In the genomic region with DNA sequence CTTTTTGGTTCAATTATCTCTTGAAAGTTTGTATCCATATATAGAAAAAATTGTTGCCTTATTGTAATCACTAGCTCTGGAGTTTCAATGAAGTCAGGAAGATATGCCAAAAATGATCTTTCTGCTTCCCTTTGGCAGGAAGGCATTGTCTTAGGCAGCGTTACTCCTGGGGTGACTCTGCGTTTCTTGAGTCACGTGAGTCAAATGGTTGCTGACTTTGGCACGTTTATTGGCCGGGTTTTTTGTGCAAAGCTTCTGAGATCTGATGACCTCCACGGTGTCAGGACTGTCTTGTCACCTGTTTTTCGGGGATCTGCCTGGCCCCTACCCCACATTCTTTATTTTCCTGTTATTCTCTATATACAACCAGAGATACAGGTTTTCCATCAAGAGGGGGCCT, we compare ENCODE assay signal across 27 cellular contexts. TPM values are rescaled to one million over a fixed set of nuclear protein-coding genes. Genes with fewer than 3 reads are reported as not detected.
DNase-seq lines count a peak whose midpoint lies in the region; ATAC-seq, FAIRE-seq and TF ChIP-seq lines count a peak whose summit lies in the region.
"Had no signal": no experiment of that assay in that cellular context is flagged by ENCODE, and none has a peak within 500 bp of the region (broad histone marks: within the 10 kb centered on the region; RNA-seq: fewer than 3 reads in every experiment).

No MANE protein-coding gene starts in this region.

- DNase-seq in K562 (ENCODE audit: extremely low read depth in 1 of 4, low spot score in 3 of 4) (no peak), posterior vena cava (ENCODE audit: low spot score) (peak; percentile 8), dorsolateral prefrontal cortex (no peak), heart left ventricle (no peak)
- DNase-seq: 8988T; ACHN; BE2C; C1 segment of cervical spinal cord; CD4-positive, alpha-beta memory T cell; CD4-positive, CD25-positive, alpha-beta regulatory T cell; CD8-positive, alpha-beta memory T cell; COR-L47; DMS 273 treated with DMSO at 0.1 percent for 48 hours; DMS153; DMS53; DMS79; DND-41; EL; GDM1 had no signal

- H3K79me2 ChIP-seq in K562 (ENCODE audit: control insufficient read depth, insufficient read depth, low read length): no peaks in the 10 kb centered on the region

- no peak overlapping the region for H3K4me3 ChIP-seq in BLaER1 treated with 17β-estradiol and CSF1 and Interleukin-3, amounts not matched to agents 10 nM and 100 nM
- H3K4me3 ChIP-seq in K562 (no peak overlapping the region), dorsolateral prefrontal cortex (no peak overlapping the region), heart left ventricle (no peak overlapping the region)
- H3K4me3 ChIP-seq: GM12878 had no signal

- H3K4me1 ChIP-seq in BLaER1 treated with 17β-estradiol and CSF1 and Interleukin-3, amounts not matched to agents 10 nM and 100 nM: peaks cover 78 to 100% (median 100%) of the 10 kb centered on the region in 10 experiments
- H3K4me1 ChIP-seq in K562 (replicated peaks in 1 of 2; ENCODE audit: control insufficient read depth in 2 of 2, insufficient read depth in 2 of 2, low read length in 2 of 2) (no peaks in the 10 kb centered on the region), heart left ventricle (peaks cover 0 to 6% (median 0%) of the 10 kb centered on the region in 12 donors)
- H3K4me1 ChIP-seq: BE2C had no signal

- ATAC-seq in K562 (no peak), heart left ventricle (no peak), HG02870 (IDR thresholded peaks at IDR 0.05; ENCODE audit: unreplicated experiment) (no peak)
- ATAC-seq: GM12878 had no signal

- in situ Hi-C loops in K562 (cut with MboI): no loop called here

- H3K4me2 ChIP-seq in BLaER1 treated with 17β-estradiol and CSF1 and Interleukin-3, amounts not matched to agents 10 nM and 100 nM: peak overlapping the region; percentile 14 to 91 (median 65); a peak in 19 of 22 replicates
- H3K4me2 ChIP-seq in K562 (ENCODE audit: insufficient read depth, low read length): no peak overlapping the region

- 1% methylated on average over 7 of the region's 7 CpGs for WGBS in K562 (ENCODE audit: insufficient coverage, low coverage, missing lambda C conversion rate)
- WGBS in heart left ventricle, 4 donors: 71 to 74% (median 72%) methylated on average over 7 of the region's 7 CpGs

- H3K27me3 ChIP-seq in BLaER1 treated with 17β-estradiol and CSF1 and Interleukin-3, amounts not matched to agents 10 nM and 100 nM: no peaks in the 10 kb centered on the region
- H3K27me3 ChIP-seq in K562 (ENCODE audit: control insufficient read depth in 2 of 2, insufficient read depth in 2 of 2, low read length in 2 of 2) (peaks cover 0 to 13% of the 10 kb centered on the region in 2 experiments; a peak in 1 of 5 replicates), dorsolateral prefrontal cortex (no peaks in the 10 kb centered on the region), heart left ventricle (peaks cover 0 to 12% (median 0%) of the 10 kb centered on the region in 9 donors)

- TF ChIP-seq RAD21 in K562 (CRISPR knock-in tag; conservative IDR thresholded peaks at IDR 0.05 in 1 of 2, IDR thresholded peaks at IDR 0.05 in 1 of 2): no peak

- BruUV-seq in K562 (replicated peaks; lab: Mats Ljungman, UMichigan): no TSS peak

- CTCF ChIA-PET in K562 (lab: Yijun Ruan, JAX; ENCODE audit: low intra/inter-chr PET ratio): no interaction called here

- TF ChIP-seq CTCF in K562 (IDR thresholded peaks at IDR 0.05 in 2 of 3, conservative IDR thresholded peaks at IDR 0.05 in 1 of 3; ENCODE audit: insufficient read depth in 2 of 3, low read depth in 1 of 3, low read length in 3 of 3) (no peak), dorsolateral prefrontal cortex (IDR thresholded peaks at IDR 0.05 in 54 of 56, conservative IDR thresholded peaks at IDR 0.05 in 2 of 56; ENCODE audit: low read depth in 1 of 56, partially characterized antibody in 56 of 56) (no peak), heart left ventricle (IDR thresholded peaks at IDR 0.05) (no peak)

- no peak overlapping the region for H3K9ac ChIP-seq in BLaER1 treated with 17β-estradiol and CSF1 and Interleukin-3, amounts not matched to agents 10 nM and 100 nM
- H3K9ac ChIP-seq in K562 (ENCODE audit: insufficient read depth in 1 of 2, low read depth in 2 of 2, low read length in 2 of 2): no peak overlapping the region

- H3K27ac ChIP-seq in BLaER1 treated with 17β-estradiol and CSF1 and Interleukin-3, amounts not matched to agents 10 nM and 100 nM: peak overlapping the region in 4 of 11 experiments; percentile 19 to 68 (median 38); a peak in 5 of 22 replicates
- H3K27ac ChIP-seq in K562 (ENCODE audit: extremely low read depth, low read depth, low read length): no peak overlapping the region
- peak overlapping the region in 14 of 59 donors; percentile 3 to 100 (median 44) for H3K27ac ChIP-seq in dorsolateral prefrontal cortex
- no peak overlapping the region for H3K27ac ChIP-seq in heart left ventricle

- POLR2A ChIA-PET in K562 (lab: Yijun Ruan, JAX): no interaction called here

- no peaks in the 10 kb centered on the region for H3K9me3 ChIP-seq in BLaER1 treated with 17β-estradiol and CSF1 and Interleukin-3, amounts not matched to agents 10 nM and 100 nM (replicated peaks in 1 of 11)
- H3K9me3 ChIP-seq in K562 (replicated peaks; ENCODE audit: control insufficient read depth, insufficient read depth, low read depth, low read length): no peaks in the 10 kb centered on the region
- H3K9me3 ChIP-seq in heart left ventricle: no peaks in the 10 kb centered on the region
- H3K9me3 ChIP-seq: BE2C had no signal

- no peak for TF ChIP-seq EP300 in K562 (IDR thresholded peaks at IDR 0.05; ENCODE audit: low read length)

- no peak overlapping the region for H2AFZ ChIP-seq in K562 (ENCODE audit: low read depth, low read length)

- FAIRE-seq in K562 (lab: Jason Lieb, UNC): no peak
- FAIRE-seq: A204.1, GM12878, GM12892, GM19239 had no signal

- peaks cover 0 to 100% (median 10%) of the 10 kb centered on the region in 11 experiments; a peak in 9 of 22 replicates for H4K20me1 ChIP-seq in BLaER1 treated with 17β-estradiol and CSF1 and Interleukin-3, amounts not matched to agents 10 nM and 100 nM
- H4K20me1 ChIP-seq in K562 (replicated peaks; ENCODE audit: control insufficient read depth, insufficient read depth, low read length): no peaks in the 10 kb centered on the region

- no peak for TF ChIP-seq POLR2A in K562 (conservative IDR thresholded peaks at IDR 0.05)
- TF ChIP-seq POLR2A in heart left ventricle (IDR thresholded peaks at IDR 0.05): no peak

- H3K9me1 ChIP-seq in K562 (ENCODE audit: control insufficient read depth, insufficient read depth, low read length): no peaks in the 10 kb centered on the region

- intact Hi-C loops in K562 (cut with micrococcal nuclease) (no loop called here), posterior vena cava (cut with DNase I) (no loop called here), dorsolateral prefrontal cortex (cut with DNase I) (no loop called here), heart left ventricle (cut with DNase I) (no loop called here)

- H3K36me3 ChIP-seq in BLaER1 treated with 17β-estradiol and CSF1 and Interleukin-3, amounts not matched to agents 10 nM and 100 nM: peaks cover 0 to 100% (median 21%) of the 10 kb centered on the region in 11 experiments; a peak in 11 of 22 replicates
- H3K36me3 ChIP-seq in K562 (ENCODE audit: control insufficient read depth, insufficient read depth, low read length): no peaks in the 10 kb centered on the region
- no peaks in the 10 kb centered on the region for H3K36me3 ChIP-seq in heart left ventricle
- H3K36me3 ChIP-seq: BE2C had no signal

TF ChIP-seq in K562, 482 proteins besides CTCF, POLR2A, EP300 and RAD21 (continues in another document):
- TF ChIP-seq, protein P1, sequence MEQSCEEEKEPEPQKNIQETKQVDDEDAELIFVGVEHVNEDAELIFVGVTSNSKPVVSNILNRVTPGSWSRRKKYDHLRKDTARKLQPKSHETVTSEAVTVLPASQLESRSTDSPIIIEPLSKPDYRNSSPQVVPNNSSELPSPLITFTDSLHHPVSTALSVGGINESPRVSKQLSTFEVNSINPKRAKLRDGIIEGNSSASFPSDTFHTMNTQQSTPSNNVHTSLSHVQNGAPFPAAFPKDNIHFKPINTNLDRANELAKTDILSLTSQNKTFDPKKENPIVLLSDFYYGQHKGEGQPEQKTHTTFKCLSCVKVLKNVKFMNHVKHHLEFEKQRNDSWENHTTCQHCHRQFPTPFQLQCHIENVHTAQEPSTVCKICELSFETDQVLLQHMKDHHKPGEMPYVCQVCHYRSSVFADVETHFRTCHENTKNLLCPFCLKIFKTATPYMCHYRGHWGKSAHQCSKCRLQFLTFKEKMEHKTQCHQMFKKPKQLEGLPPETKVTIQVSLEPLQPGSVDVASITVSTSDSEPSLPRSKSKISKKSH (CRISPR knock-in tag; IDR thresholded peaks at IDR 0.05): no peak
- no peak for TF ChIP-seq ATF4 (CRISPR knock-in tag; IDR thresholded peaks at IDR 0.05)

RNA-seq across cellular contexts. Expression of gene PHACTR3, which starts 10.4 kb away (rescaled TPM):
- not detected in 2 replicates for total RNA-seq in K562 (2011; cell fraction: chromatin; rRNA removed; ENCODE audit: low replicate concordance)
- total RNA-seq in K562 (2011; cell fraction: nucleolus; rRNA removed): not detected in 2 replicates
- total RNA-seq in K562 (2011; cell fraction: nucleoplasm; rRNA removed): not detected in 2 replicates
- not detected in 2 replicates for total RNA-seq in K562 (2014; rRNA removed)
- total RNA-seq in K562 (2014; rRNA removed; fragmentation: Illumina TruSeq; extraction: Trizol): not detected in 2 replicates
- not detected in 2 replicates for total RNA-seq in K562 (2015; rRNA removed; fragmentation: Illumina TruSeq; extraction: Trizol)
- not detected in 2 replicates for total RNA-seq in K562 (2021)
- polyA plus RNA-seq in K562 (2011; rRNA removed): not detected in 2 replicates
- polyA plus RNA-seq in K562 (2011; cell fraction: cytosol; rRNA removed): not detected in 2 replicates
- not detected in 2 replicates for polyA plus RNA-seq in K562 (2011; cell fraction: nucleus; rRNA removed)
- not detected in 2 replicates for polyA plus RNA-seq in K562 (2012)
- polyA plus RNA-seq in K562 (2014; fragmentation: Illumina TruSeq; extraction: Trizol): not detected in 2 replicates
- polyA plus RNA-seq in K562 (2014; fragmentation: Nextera tagmentation; extraction: Ambion mirVana): not detected
- polyA plus RNA-seq in K562 (2014; rRNA removed): not detected in 2 replicates
- polyA minus RNA-seq in K562 (2011; rRNA and poly(A)+ RNA removed): not detected in 2 replicates
- polyA minus RNA-seq in K562 (2011; cell fraction: cytosol; rRNA and poly(A)+ RNA removed): not detected in 2 replicates
- polyA minus RNA-seq in K562 (2011; cell fraction: nucleus; rRNA and poly(A)+ RNA removed): not detected in 2 replicates
- total RNA-seq in posterior vena cava: under 1 TPM; 0.19 to 0.43 TPM
- 100 to 1,000 TPM in 74 of 120 experiments, 10 to 100 TPM in 46; 79.3 to 168 (median 106) TPM for total RNA-seq in dorsolateral prefrontal cortex
- 10 to 100 TPM in 1 of 9 donors, 1 to 10 TPM in 6, under 1 TPM in 2; 0.59 to 14.6 (median 4.3) TPM for total RNA-seq in heart left ventricle
- 1 to 10 TPM in 1 of 2 donors, under 1 TPM in 1; 0.19 to 3.5 TPM for polyA plus RNA-seq in heart left ventricle
- total RNA-seq: CD4-positive, alpha-beta memory T cell; CD4-positive, CD25-positive, alpha-beta regulatory T cell; CD8-positive, alpha-beta memory T cell; G401 had no signal
- polyA plus RNA-seq: AG04450; CD4-positive, alpha-beta memory T cell; CD4-positive, CD25-positive, alpha-beta regulatory T cell; CD8-positive, alpha-beta memory T cell had no signal

Comparison
In these comparisons a context has a peak if more than half of its experiments do, and no peak if none do; other contexts are left out.
1. RNA of gene PHACTR3, which starts 10.4 kb away (total RNA-seq): 79.3 to 168 TPM in dorsolateral prefrontal cortex; 0.59 to 14.6 TPM in heart left ventricle, 0.19 to 0.43 TPM in posterior vena cava and not detected in K562; every median in the first group is over 4 times any median in the second.